In the genomic region with DNA sequence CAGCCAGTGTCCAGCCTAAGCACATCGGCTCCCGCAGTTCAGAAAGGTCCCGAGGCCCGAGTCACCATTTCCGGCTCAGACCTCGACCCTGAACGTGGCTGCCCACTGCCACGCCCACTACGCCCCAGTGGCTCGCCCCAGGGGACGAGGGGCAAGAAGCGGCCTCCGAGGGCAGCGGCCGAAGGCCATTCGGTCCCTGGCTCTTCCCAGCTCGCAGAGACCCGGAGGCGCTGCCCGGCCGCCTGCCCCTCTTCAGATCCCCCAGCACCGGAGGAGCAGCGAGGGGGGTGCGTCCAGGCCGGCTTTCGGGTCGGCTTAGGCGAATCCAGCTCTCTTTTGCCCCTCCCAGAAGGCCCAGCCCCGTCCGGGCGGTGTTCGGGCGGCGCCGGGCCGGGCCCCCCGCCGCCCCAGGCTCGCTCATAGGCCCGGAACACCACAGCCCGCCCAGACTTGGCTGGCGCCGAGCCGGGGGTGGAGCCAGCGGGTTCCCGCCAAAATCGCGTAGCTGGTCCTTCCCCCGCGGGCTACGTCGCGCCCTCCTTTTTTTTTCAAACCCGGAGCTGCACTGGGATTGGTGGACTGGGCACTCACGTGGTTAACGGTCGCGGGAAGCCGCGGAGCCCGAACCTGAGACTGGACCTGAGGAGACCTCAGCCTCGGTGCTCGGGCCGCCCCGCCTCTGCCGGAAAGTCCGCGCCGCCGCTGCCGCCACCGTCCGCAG, we compare ENCODE assay signal across 8 cellular contexts. TPM values are rescaled to one million over a fixed set of nuclear protein-coding genes. Genes with fewer than 3 reads are reported as not detected.
DNase-seq lines count a peak whose midpoint lies in the region; ATAC-seq and TF ChIP-seq lines count a peak whose summit lies in the region.

A gene (plus strand): TSS at position 617 of the 721 bp plus-strand sequence. CDS start 264 bp downstream, outside the sequence.

- peak; percentile 89 for ATAC-seq in CD4-positive, alpha-beta T cell (ENCODE audit: poor library complexity)
- ATAC-seq in GM19452 (IDR thresholded peaks at IDR 0.05; ENCODE audit: unreplicated experiment) (peak; percentile 87), HG03575 (IDR thresholded peaks at IDR 0.05; ENCODE audit: extremely low read depth, insufficient number of reproducible peaks, low FRiP score, unreplicated experiment) (peak; percentile 45)

- H3K27ac Mint-ChIP-seq in CD4-positive, alpha-beta T cell: peak within 1 kb of the TSS; percentile 64

- H3K27me3 Mint-ChIP-seq in CD4-positive, alpha-beta T cell: peaks cover 15% of the 10 kb centered on the region

- CTCF ChIA-PET in CD4-positive, alpha-beta T cell (lab: Charles Lee): interaction anchor here (0.7 to 4.2 kb wide), 5 partner anchors 8 to 659 kb away, joined by 3 to 31 read pairs (median 3); no protein-coding TSS in a partner anchor

- peak within 1 kb of the TSS; percentile 87 to 91 for H3K9ac ChIP-seq in liver (ENCODE audit: low read depth in 1 of 2, low read length in 2 of 2)

- peak; percentile 85 to 96 (median 93) for DNase-seq in CD4-positive, alpha-beta T cell
- DNase-seq in NCI-H82 (lab: John Stamatoyannopoulos, UW): peak; percentile 98
- peak; percentile 99 for DNase-seq in activated CD4-positive, alpha-beta T cell treated with anti-CD3 and anti-CD28 coated beads, Interleukin-2, amount 50 U/mL, for 48 hours
- DNase-seq in dermis microvascular lymphatic vessel endothelial cell (ENCODE audit: low read depth in 2 of 2): peak; percentile 94 to 99
- peak; percentile 97 for DNase-seq in stimulated activated CD4-positive, alpha-beta T cell treated with anti-CD3 and anti-CD28 coated beads, Interleukin-4, amount 100 ng/mL, for 1 hour

- intact Hi-C loops in CD4-positive, alpha-beta T cell (cut with DNase I, micrococcal nuclease): loop anchor here in 1 of 2 experiments (5.0 kb wide), 3 partner anchors 36 to 186 kb away; a partner anchor contains a TSS

- no peaks in the 10 kb centered on the region for H3K36me3 Mint-ChIP-seq in CD4-positive, alpha-beta T cell (ENCODE audit: low read depth)

- H3K4me3 Mint-ChIP-seq in CD4-positive, alpha-beta T cell: peak within 1 kb of the TSS; percentile 90

- H3K27ac ChIP-seq in CD4-positive, alpha-beta T cell (ENCODE audit: low read depth, low read length): no peak within 1 kb of the TSS
- peak within 1 kb of the TSS; percentile 98 to 99 for H3K27ac ChIP-seq in liver (ENCODE audit: low read depth in 1 of 2, low read length in 2 of 2)

- H3K4me1 ChIP-seq in liver (ENCODE audit: control insufficient read depth in 4 of 4, insufficient read depth in 4 of 4, low read length in 3 of 4): peaks cover 3 to 22% (median 12%) of the 10 kb centered on the region in 4 donors

- TF ChIP-seq RAD21 in liver (IDR thresholded peaks at IDR 0.05): peak in 1 of 2 donors; percentile 28

- H3K9me3 ChIP-seq in CD4-positive, alpha-beta T cell (ENCODE audit: control insufficient read depth, low read length): no peaks in the 10 kb centered on the region
- H3K9me3 ChIP-seq in liver (ENCODE audit: control insufficient read depth in 4 of 4, low read length in 3 of 4): no peaks in the 10 kb centered on the region

- H3K36me3 ChIP-seq in liver (ENCODE audit: control insufficient read depth in 4 of 4, insufficient read depth in 3 of 4, low read depth in 1 of 4, low read length in 3 of 4): peaks cover 0 to 5% (median 1%) of the 10 kb centered on the region in 4 donors

- no peaks in the 10 kb centered on the region for H3K27me3 ChIP-seq in CD4-positive, alpha-beta T cell (ENCODE audit: control insufficient read depth, insufficient read depth, low read length)
- H3K27me3 ChIP-seq in liver (ENCODE audit: control insufficient read depth in 4 of 4, insufficient read depth in 4 of 4, low read length in 3 of 4): no peaks in the 10 kb centered on the region

- H3K4me3 ChIP-seq in liver (ENCODE audit: low read depth in 1 of 3, low read length in 3 of 3): peak within 1 kb of the TSS; percentile 61 to 96 (median 78)

- TF ChIP-seq CTCF in CD4-positive, alpha-beta T cell (IDR thresholded peaks at IDR 0.05): no peak
- no peak for TF ChIP-seq CTCF in liver (IDR thresholded peaks at IDR 0.05; ENCODE audit: low read depth, low read length, missing input control)

- POLR2A ChIA-PET in CD4-positive, alpha-beta T cell (lab: Charles Lee): interaction anchor here (0.6 to 5.4 kb wide), 15 partner anchors 14 to 1236 kb away, joined by 3 to 49 read pairs (median 3); a partner anchor contains a TSS

- no peaks in the 10 kb centered on the region for H3K9me3 Mint-ChIP-seq in CD4-positive, alpha-beta T cell

- WGBS in liver: under 1% methylated on average over 73 of the region's 73 CpGs

- H3K4me1 Mint-ChIP-seq in CD4-positive, alpha-beta T cell (ENCODE audit: low read depth): peaks cover 46% of the 10 kb centered on the region

TF ChIP-seq in liver, 16 proteins besides CTCF, POLR2A, EP300 and RAD21:
- TF ChIP-seq YY1 (IDR thresholded peaks at IDR 0.05) (peak; percentile 95), TAF1 (conservative IDR thresholded peaks at IDR 0.05) (no peak), RXRA (IDR thresholded peaks at IDR 0.05) (peak; percentile 3 to 33), NR2F2 (IDR thresholded peaks at IDR 0.05) (peak; percentile 79), FOXA2 (IDR thresholded peaks at IDR 0.05) (no peak), EGR1 (IDR thresholded peaks at IDR 0.05; ENCODE audit: low read depth in 2 of 2) (no peak), FOXA1 (IDR thresholded peaks at IDR 0.05) (peak; percentile 52), JUND (IDR thresholded peaks at IDR 0.05) (no peak), HNF4G (IDR thresholded peaks at IDR 0.05) (peak; percentile 62), SP1 (IDR thresholded peaks at IDR 0.05) (peak; percentile 67), GABPA (IDR thresholded peaks at IDR 0.05 in 1 of 2, conservative IDR thresholded peaks at IDR 0.05 in 1 of 2) (peak in 1 of 2 donors; percentile 72), HNF4A (conservative IDR thresholded peaks at IDR 0.05) (peak; percentile 65 to 72)
- TF ChIP-seq, protein P1, sequence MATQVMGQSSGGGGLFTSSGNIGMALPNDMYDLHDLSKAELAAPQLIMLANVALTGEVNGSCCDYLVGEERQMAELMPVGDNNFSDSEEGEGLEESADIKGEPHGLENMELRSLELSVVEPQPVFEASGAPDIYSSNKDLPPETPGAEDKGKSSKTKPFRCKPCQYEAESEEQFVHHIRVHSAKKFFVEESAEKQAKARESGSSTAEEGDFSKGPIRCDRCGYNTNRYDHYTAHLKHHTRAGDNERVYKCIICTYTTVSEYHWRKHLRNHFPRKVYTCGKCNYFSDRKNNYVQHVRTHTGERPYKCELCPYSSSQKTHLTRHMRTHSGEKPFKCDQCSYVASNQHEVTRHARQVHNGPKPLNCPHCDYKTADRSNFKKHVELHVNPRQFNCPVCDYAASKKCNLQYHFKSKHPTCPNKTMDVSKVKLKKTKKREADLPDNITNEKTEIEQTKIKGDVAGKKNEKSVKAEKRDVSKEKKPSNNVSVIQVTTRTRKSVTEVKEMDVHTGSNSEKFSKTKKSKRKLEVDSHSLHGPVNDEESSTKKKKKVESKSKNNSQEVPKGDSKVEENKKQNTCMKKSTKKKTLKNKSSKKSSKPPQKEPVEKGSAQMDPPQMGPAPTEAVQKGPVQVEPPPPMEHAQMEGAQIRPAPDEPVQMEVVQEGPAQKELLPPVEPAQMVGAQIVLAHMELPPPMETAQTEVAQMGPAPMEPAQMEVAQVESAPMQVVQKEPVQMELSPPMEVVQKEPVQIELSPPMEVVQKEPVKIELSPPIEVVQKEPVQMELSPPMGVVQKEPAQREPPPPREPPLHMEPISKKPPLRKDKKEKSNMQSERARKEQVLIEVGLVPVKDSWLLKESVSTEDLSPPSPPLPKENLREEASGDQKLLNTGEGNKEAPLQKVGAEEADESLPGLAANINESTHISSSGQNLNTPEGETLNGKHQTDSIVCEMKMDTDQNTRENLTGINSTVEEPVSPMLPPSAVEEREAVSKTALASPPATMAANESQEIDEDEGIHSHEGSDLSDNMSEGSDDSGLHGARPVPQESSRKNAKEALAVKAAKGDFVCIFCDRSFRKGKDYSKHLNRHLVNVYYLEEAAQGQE (IDR thresholded peaks at IDR 0.05): peak; percentile 62
- TF ChIP-seq, protein P2, sequence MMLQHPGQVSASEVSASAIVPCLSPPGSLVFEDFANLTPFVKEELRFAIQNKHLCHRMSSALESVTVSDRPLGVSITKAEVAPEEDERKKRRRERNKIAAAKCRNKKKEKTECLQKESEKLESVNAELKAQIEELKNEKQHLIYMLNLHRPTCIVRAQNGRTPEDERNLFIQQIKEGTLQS (IDR thresholded peaks at IDR 0.05): no peak
- TF ChIP-seq, protein P3, sequence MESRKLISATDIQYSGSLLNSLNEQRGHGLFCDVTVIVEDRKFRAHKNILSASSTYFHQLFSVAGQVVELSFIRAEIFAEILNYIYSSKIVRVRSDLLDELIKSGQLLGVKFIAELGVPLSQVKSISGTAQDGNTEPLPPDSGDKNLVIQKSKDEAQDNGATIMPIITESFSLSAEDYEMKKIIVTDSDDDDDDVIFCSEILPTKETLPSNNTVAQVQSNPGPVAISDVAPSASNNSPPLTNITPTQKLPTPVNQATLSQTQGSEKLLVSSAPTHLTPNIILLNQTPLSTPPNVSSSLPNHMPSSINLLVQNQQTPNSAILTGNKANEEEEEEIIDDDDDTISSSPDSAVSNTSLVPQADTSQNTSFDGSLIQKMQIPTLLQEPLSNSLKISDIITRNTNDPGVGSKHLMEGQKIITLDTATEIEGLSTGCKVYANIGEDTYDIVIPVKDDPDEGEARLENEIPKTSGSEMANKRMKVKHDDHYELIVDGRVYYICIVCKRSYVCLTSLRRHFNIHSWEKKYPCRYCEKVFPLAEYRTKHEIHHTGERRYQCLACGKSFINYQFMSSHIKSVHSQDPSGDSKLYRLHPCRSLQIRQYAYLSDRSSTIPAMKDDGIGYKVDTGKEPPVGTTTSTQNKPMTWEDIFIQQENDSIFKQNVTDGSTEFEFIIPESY (IDR thresholded peaks at IDR 0.05): peak; percentile 42
- TF ChIP-seq, protein P4, sequence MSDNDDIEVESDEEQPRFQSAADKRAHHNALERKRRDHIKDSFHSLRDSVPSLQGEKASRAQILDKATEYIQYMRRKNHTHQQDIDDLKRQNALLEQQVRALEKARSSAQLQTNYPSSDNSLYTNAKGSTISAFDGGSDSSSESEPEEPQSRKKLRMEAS (IDR thresholded peaks at IDR 0.05): peak; percentile 61

RNA-seq across cellular contexts. Expression of the gene that starts here (rescaled TPM):
- total RNA-seq in CD4-positive, alpha-beta T cell: 10 to 100 TPM in 1 of 2 experiments, 1 to 10 TPM in 1; 9.3 to 10.7 TPM
- 14.0 and 19.9 TPM in 2 replicates for total RNA-seq in dermis microvascular lymphatic vessel endothelial cell
- 10 to 100 TPM in 1 of 2 donors, 1 to 10 TPM in 1; 8.9 to 39.6 TPM for total RNA-seq in liver
- polyA plus RNA-seq in liver: 1 to 10 TPM; 3.5 to 5.3 TPM
